Comparison of ENCODE assay signal across 8 cellular contexts in the genomic region with DNA sequence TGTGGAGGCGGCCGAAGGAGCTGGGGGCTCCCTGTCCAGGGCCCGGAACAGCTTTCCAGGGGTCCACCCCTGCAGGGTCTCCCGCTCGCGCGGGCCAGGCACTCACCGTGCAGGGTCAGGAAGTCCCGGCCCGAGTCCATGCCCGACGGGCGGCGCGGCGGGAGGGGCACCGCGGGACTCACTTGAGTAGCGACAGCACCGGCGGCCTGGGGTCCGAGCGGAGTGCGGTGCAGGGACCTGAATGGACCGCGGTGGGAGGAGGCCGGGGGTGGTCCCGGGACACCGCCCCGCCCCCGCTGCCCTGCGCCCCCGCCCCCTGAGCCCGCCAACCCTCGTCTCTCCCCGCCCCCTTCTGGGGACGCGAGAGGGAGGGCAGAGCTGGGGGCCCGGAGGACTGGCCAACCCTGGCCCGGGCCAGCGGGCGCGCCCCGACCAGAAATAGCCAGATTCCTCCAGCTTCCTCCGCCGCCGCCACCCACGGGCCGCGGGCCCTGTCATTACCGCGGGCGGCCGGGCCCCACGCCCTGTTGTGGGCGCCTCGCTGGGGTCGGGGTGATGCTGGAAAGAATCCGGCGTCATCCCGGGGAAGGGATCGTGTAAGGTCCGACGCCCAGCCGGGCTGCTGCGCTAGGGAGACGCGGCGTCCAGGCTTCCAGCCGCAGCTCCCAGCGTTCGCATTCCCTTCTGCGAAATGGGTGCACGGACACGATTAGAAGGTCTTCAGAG. TPM values are rescaled to one million over a fixed set of nuclear protein-coding genes. Genes with fewer than 3 reads are reported as not detected.
DNase-seq lines count a peak whose midpoint lies in the region; ATAC-seq and TF ChIP-seq lines count a peak whose summit lies in the region.

A gene (minus strand): TSS at position 243 of the 726 bp plus-strand sequence. CDS start 103 bp downstream, at position 140.

- H3K36me3 Mint-ChIP-seq in T-helper 1 cell treated with Interleukin-12 subunit alpha and Interleukin-12 subunit beta and Interleukin-4 antibody, amounts not matched to agents 30 μg/mL and 1 μg/mL, for 36 hours (ENCODE audit: low read depth): no peaks in the 10 kb centered on the region

- TF ChIP-seq CTCF in coronary artery (IDR thresholded peaks at IDR 0.05): no peak

- H3K9ac ChIP-seq in skeletal muscle tissue (ENCODE audit: low read depth in 1 of 3, low read length in 3 of 3): peak within 1 kb of the TSS; percentile 57 to 83 (median 83)

- H3K9me3 ChIP-seq in skeletal muscle tissue (ENCODE audit: control insufficient read depth in 3 of 3, low read length in 3 of 3): no peaks in the 10 kb centered on the region

- H3K27ac ChIP-seq in coronary artery: peak within 1 kb of the TSS; percentile 89 to 99
- H3K27ac ChIP-seq in skeletal muscle tissue (ENCODE audit: low read depth, low read length): peak within 1 kb of the TSS; percentile 45

- no peak for ATAC-seq in HG03025 (IDR thresholded peaks at IDR 0.05; ENCODE audit: low FRiP score, unreplicated experiment)

- H3K4me1 ChIP-seq in skeletal muscle tissue (ENCODE audit: control insufficient read depth in 3 of 3, insufficient read depth in 3 of 3, low read length in 3 of 3): peaks cover 18 to 31% (median 29%) of the 10 kb centered on the region in 3 donors

- no peaks in the 10 kb centered on the region for H3K36me3 ChIP-seq in skeletal muscle tissue (ENCODE audit: control insufficient read depth in 3 of 3, insufficient read depth in 3 of 3, low read length in 3 of 3)

- no peak within 1 kb of the TSS for H3K27ac Mint-ChIP-seq in T-helper 1 cell treated with Interleukin-12 subunit alpha and Interleukin-12 subunit beta and Interleukin-4 antibody, amounts not matched to agents 30 μg/mL and 1 μg/mL, for 36 hours

- peak; percentile 61 for DNase-seq in ELR (ENCODE audit: low read depth)
- DNase-seq in coronary artery (ENCODE audit: low spot score): peak; percentile 94
- DNase-seq in islet precursor cell: peak; percentile 92
- DNase-seq in NCI-H1436 treated with DMSO at 0.1 percent for 48 hours (lab: John Stamatoyannopoulos, UW): no peak
- no peak for DNase-seq in putamen (ENCODE audit: low spot score)

- no peaks in the 10 kb centered on the region for H3K9me3 Mint-ChIP-seq in T-helper 1 cell treated with Interleukin-12 subunit alpha and Interleukin-12 subunit beta and Interleukin-4 antibody, amounts not matched to agents 30 μg/mL and 1 μg/mL, for 36 hours

- H3K4me3 ChIP-seq in coronary artery (peak within 1 kb of the TSS; percentile 99), skeletal muscle tissue (ENCODE audit: low read length in 3 of 3) (peak within 1 kb of the TSS; percentile 56 to 78 (median 78))

- H3K4me1 Mint-ChIP-seq in T-helper 1 cell treated with Interleukin-12 subunit alpha and Interleukin-12 subunit beta and Interleukin-4 antibody, amounts not matched to agents 30 μg/mL and 1 μg/mL, for 36 hours (ENCODE audit: low read depth): peaks cover 17% of the 10 kb centered on the region

- peak within 1 kb of the TSS; percentile 11 for H3K4me3 Mint-ChIP-seq in T-helper 1 cell treated with Interleukin-12 subunit alpha and Interleukin-12 subunit beta and Interleukin-4 antibody, amounts not matched to agents 30 μg/mL and 1 μg/mL, for 36 hours

- peaks cover 0 to 34% (median 25%) of the 10 kb centered on the region in 3 donors for H3K27me3 ChIP-seq in skeletal muscle tissue (ENCODE audit: control insufficient read depth in 3 of 3, insufficient read depth in 3 of 3, low read length in 3 of 3)

- peaks cover 39% of the 10 kb centered on the region for H3K27me3 Mint-ChIP-seq in T-helper 1 cell treated with Interleukin-12 subunit alpha and Interleukin-12 subunit beta and Interleukin-4 antibody, amounts not matched to agents 30 μg/mL and 1 μg/mL, for 36 hours (ENCODE audit: low read depth)

RNA-seq across cellular contexts. Expression of the gene that starts here (rescaled TPM):
- 9.4 TPM for total RNA-seq in skeletal muscle tissue

Comparison
In these comparisons a context has a peak if more than half of its experiments do, and no peak if none do; other contexts are left out.
1. DNase-seq: peak in ELR (single experiment), coronary artery (single experiment) and islet precursor cell (single experiment); none in NCI-H1436 treated with DMSO at 0.1 percent for 48 hours (single experiment) and putamen (single experiment).